Comparison of ENCODE assay signal across 1 cellular context in the genomic region with DNA sequence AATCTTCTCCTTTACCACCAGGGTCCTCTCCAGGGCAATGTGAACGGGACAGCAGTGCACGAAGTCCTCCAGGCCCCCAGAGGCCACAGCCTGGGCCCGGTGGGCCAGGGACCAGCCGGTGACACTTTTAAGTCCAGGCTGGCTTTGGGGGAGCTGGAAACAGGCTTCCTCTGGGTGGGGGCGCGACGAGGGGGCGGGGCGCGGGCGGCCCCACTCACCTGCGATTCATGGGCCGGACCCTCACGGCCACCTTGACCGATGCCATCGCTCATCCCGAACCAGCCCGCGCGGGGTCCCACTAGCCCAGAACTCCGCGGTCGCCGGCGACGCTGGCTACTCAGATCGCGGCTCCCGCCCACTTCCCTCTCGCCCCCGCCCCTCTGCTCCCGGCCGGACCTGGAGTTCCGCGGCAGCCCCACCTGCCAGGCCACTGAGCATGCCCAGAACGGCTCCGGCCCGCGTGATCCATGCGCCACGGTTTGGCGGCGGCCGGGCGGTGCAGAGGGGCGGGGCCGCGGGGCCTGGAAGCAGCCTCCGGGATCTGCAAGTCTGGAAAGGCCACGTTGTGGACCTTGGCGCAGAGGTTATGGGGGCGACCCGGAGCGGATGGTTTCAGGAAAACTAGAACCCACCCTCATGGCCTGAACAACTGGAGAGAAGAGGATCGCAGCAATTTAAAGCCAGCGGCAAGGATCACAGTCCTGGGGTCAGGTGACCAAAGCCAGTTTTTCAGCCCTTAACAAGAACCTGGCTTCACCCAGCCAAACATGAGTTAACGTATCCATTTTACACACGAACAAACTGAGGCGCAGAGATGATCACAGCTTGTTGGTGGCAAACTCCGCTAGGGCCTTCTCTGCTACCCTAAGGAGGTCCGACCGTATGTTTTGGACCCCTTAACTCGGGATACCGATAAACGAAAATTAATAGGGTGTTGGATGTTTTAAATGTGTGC.
TF ChIP-seq lines count a peak whose summit lies in the region.

A gene with protein sequence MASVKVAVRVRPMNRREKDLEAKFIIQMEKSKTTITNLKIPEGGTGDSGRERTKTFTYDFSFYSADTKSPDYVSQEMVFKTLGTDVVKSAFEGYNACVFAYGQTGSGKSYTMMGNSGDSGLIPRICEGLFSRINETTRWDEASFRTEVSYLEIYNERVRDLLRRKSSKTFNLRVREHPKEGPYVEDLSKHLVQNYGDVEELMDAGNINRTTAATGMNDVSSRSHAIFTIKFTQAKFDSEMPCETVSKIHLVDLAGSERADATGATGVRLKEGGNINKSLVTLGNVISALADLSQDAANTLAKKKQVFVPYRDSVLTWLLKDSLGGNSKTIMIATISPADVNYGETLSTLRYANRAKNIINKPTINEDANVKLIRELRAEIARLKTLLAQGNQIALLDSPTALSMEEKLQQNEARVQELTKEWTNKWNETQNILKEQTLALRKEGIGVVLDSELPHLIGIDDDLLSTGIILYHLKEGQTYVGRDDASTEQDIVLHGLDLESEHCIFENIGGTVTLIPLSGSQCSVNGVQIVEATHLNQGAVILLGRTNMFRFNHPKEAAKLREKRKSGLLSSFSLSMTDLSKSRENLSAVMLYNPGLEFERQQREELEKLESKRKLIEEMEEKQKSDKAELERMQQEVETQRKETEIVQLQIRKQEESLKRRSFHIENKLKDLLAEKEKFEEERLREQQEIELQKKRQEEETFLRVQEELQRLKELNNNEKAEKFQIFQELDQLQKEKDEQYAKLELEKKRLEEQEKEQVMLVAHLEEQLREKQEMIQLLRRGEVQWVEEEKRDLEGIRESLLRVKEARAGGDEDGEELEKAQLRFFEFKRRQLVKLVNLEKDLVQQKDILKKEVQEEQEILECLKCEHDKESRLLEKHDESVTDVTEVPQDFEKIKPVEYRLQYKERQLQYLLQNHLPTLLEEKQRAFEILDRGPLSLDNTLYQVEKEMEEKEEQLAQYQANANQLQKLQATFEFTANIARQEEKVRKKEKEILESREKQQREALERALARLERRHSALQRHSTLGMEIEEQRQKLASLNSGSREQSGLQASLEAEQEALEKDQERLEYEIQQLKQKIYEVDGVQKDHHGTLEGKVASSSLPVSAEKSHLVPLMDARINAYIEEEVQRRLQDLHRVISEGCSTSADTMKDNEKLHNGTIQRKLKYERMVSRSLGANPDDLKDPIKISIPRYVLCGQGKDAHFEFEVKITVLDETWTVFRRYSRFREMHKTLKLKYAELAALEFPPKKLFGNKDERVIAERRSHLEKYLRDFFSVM (N-terminal part only) (minus strand): TSS at position 438 of the 955 bp plus-strand sequence. CDS start 173 bp downstream, at position 265.

TF ChIP-seq in GM23338, 12 proteins besides CTCF, POLR2A, EP300 and RAD21 (continued from another document):
- TF ChIP-seq CREB1 (CRISPR knock-in tag; IDR thresholded peaks at IDR 0.05; ENCODE audit: low read depth): no peak
- peak; percentile 69 for TF ChIP-seq POLR2AphosphoS5 (IDR thresholded peaks at IDR 0.05; ENCODE audit: low read depth)
- TF ChIP-seq, protein P1, sequence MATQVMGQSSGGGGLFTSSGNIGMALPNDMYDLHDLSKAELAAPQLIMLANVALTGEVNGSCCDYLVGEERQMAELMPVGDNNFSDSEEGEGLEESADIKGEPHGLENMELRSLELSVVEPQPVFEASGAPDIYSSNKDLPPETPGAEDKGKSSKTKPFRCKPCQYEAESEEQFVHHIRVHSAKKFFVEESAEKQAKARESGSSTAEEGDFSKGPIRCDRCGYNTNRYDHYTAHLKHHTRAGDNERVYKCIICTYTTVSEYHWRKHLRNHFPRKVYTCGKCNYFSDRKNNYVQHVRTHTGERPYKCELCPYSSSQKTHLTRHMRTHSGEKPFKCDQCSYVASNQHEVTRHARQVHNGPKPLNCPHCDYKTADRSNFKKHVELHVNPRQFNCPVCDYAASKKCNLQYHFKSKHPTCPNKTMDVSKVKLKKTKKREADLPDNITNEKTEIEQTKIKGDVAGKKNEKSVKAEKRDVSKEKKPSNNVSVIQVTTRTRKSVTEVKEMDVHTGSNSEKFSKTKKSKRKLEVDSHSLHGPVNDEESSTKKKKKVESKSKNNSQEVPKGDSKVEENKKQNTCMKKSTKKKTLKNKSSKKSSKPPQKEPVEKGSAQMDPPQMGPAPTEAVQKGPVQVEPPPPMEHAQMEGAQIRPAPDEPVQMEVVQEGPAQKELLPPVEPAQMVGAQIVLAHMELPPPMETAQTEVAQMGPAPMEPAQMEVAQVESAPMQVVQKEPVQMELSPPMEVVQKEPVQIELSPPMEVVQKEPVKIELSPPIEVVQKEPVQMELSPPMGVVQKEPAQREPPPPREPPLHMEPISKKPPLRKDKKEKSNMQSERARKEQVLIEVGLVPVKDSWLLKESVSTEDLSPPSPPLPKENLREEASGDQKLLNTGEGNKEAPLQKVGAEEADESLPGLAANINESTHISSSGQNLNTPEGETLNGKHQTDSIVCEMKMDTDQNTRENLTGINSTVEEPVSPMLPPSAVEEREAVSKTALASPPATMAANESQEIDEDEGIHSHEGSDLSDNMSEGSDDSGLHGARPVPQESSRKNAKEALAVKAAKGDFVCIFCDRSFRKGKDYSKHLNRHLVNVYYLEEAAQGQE (IDR thresholded peaks at IDR 0.05; ENCODE audit: unreplicated experiment): peak; percentile 18
- no peak for TF ChIP-seq ZNF331 (CRISPR knock-in tag; IDR thresholded peaks at IDR 0.05; ENCODE audit: low read depth)
- TF ChIP-seq, protein P2, sequence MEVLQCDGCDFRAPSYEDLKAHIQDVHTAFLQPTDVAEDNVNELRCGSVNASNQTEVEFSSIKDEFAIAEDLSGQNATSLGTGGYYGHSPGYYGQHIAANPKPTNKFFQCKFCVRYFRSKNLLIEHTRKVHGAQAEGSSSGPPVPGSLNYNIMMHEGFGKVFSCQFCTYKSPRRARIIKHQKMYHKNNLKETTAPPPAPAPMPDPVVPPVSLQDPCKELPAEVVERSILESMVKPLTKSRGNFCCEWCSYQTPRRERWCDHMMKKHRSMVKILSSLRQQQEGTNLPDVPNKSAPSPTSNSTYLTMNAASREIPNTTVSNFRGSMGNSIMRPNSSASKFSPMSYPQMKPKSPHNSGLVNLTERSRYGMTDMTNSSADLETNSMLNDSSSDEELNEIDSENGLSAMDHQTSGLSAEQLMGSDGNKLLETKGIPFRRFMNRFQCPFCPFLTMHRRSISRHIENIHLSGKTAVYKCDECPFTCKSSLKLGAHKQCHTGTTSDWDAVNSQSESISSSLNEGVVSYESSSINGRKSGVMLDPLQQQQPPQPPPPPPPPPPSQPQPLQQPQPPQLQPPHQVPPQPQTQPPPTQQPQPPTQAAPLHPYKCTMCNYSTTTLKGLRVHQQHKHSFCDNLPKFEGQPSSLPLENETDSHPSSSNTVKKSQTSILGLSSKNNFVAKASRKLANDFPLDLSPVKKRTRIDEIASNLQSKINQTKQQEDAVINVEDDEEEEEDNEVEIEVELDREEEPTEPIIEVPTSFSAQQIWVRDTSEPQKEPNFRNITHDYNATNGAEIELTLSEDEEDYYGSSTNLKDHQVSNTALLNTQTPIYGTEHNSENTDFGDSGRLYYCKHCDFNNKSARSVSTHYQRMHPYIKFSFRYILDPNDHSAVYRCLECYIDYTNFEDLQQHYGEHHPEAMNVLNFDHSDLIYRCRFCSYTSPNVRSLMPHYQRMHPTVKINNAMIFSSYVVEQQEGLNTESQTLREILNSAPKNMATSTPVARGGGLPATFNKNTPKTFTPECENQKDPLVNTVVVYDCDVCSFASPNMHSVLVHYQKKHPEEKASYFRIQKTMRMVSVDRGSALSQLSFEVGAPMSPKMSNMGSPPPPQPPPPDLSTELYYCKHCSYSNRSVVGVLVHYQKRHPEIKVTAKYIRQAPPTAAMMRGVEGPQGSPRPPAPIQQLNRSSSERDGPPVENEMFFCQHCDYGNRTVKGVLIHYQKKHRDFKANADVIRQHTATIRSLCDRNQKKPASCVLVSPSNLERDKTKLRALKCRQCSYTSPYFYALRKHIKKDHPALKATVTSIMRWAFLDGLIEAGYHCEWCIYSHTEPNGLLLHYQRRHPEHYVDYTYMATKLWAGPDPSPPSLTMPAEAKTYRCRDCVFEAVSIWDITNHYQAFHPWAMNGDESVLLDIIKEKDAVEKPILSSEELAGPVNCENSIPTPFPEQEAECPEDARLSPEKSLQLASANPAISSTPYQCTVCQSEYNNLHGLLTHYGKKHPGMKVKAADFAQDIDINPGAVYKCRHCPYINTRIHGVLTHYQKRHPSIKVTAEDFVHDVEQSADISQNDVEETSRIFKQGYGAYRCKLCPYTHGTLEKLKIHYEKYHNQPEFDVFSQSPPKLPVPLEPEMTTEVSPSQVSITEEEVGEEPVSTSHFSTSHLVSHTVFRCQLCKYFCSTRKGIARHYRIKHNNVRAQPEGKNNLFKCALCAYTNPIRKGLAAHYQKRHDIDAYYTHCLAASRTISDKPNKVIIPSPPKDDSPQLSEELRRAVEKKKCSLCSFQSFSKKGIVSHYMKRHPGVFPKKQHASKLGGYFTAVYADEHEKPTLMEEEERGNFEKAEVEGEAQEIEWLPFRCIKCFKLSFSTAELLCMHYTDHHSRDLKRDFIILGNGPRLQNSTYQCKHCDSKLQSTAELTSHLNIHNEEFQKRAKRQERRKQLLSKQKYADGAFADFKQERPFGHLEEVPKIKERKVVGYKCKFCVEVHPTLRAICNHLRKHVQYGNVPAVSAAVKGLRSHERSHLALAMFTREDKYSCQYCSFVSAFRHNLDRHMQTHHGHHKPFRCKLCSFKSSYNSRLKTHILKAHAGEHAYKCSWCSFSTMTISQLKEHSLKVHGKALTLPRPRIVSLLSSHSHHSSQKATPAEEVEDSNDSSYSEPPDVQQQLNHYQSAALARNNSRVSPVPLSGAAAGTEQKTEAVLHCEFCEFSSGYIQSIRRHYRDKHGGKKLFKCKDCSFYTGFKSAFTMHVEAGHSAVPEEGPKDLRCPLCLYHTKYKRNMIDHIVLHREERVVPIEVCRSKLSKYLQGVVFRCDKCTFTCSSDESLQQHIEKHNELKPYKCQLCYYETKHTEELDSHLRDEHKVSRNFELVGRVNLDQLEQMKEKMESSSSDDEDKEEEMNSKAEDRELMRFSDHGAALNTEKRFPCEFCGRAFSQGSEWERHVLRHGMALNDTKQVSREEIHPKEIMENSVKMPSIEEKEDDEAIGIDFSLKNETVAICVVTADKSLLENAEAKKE (CRISPR knock-in tag; IDR thresholded peaks at IDR 0.05): no peak
- no peak for TF ChIP-seq JUNB (IDR thresholded peaks at IDR 0.05; ENCODE audit: unreplicated experiment)
- TF ChIP-seq EZH2phosphoT487 (IDR thresholded peaks at IDR 0.05; ENCODE audit: unreplicated experiment): no peak
- no peak for TF ChIP-seq ZNF114 (CRISPR knock-in tag; IDR thresholded peaks at IDR 0.05)
- no peak for TF ChIP-seq STAT1 (IDR thresholded peaks at IDR 0.05; ENCODE audit: unreplicated experiment)
